ENCODE assay signal across 19 cellular contexts in genomic region chr12:101856030-101856429, GRCh38. TPM values are rescaled to one million over a fixed set of nuclear protein-coding genes. Genes with fewer than 3 reads are reported as not detected.
DNase-seq lines count a peak whose midpoint lies in the region; ATAC-seq, FAIRE-seq and TF ChIP-seq lines count a peak whose summit lies in the region.
"Had no signal": no experiment of that assay in that cellular context is flagged by ENCODE, and none has a peak within 500 bp of the region (broad histone marks: within the 10 kb centered on the region; RNA-seq: fewer than 3 reads in every experiment).

No MANE protein-coding gene starts in this region.

- POLR2A ChIA-PET in HepG2 (lab: Yijun Ruan, JAX) = no interaction called here

- DNase-seq in natural killer cell treated with Interleukin-12 subunit alpha and Interleukin-12 subunit beta and Interleukin-15 and Interleukin-18, amount 100 ng/mL, for 72 hours (ENCODE audit: low spot score) = no peak
- DNase-seq in natural killer cell (no peak), RWPE2 (ENCODE audit: low spot score) (no peak), mesenchymal stem cell (no peak), HepG2 (ENCODE audit: low spot score) (no peak), pons (ENCODE audit: low spot score) (no peak), SJCRH30 (no peak), activated T-cell treated with anti-CD3 and anti-CD28 coated beads for 4 hours (no peak)
- DNase-seq: activated CD4-positive, CD25-positive, alpha-beta regulatory T cell treated with anti-CD3 and anti-CD28 coated beads, Interleukin-2, amount 50 U/mL, for 72 hours; activated naive CD8-positive, alpha-beta T cell treated with anti-CD3 and anti-CD28 coated beads for 36 hours; CD4-positive, CD25-positive, alpha-beta regulatory T cell; hypothalamus; Karpas-422; NCI-H1436; stimulated activated CD4-positive, alpha-beta T cell treated with anti-CD3 and anti-CD28 coated beads, Interleukin-2, amount 100 ng/mL, for 48 hours; T1000 had no signal

- no peak overlapping the region for H2AFZ ChIP-seq in mesenchymal stem cell (ENCODE audit: low read depth, low read length)
- H2AFZ ChIP-seq in HepG2 (ENCODE audit: low read length) = no peak overlapping the region

- ATAC-seq in natural killer cell treated with Interleukin-12 subunit alpha and Interleukin-12 subunit beta and Interleukin-15 and Interleukin-18, amount 100 ng/mL, for 72 hours = no peak
- ATAC-seq in natural killer cell = no peak
- no peak for ATAC-seq in RWPE2 (ENCODE audit: low read depth)
- no peak for ATAC-seq in HepG2
- ATAC-seq: activated T-helper 17 cell treated with anti-CD3 and anti-CD28 coated beads, Interleukin-2, amount 50 U/mL, for 72 hours; Panc1 had no signal

- peaks cover 5% of the 10 kb centered on the region for H3K36me3 Mint-ChIP-seq in natural killer cell treated with Interleukin-12 subunit alpha and Interleukin-12 subunit beta and Interleukin-15 and Interleukin-18, amount 100 ng/mL, for 72 hours
- H3K36me3 Mint-ChIP-seq in natural killer cell = no peaks in the 10 kb centered on the region
- H3K36me3 Mint-ChIP-seq: activated naive CD8-positive, alpha-beta T cell treated with anti-CD3 and anti-CD28 coated beads for 36 hours; CD4-positive, CD25-positive, alpha-beta regulatory T cell had no signal

- H3K23ac ChIP-seq in mesenchymal stem cell (ENCODE audit: low read length in 2 of 2) = no peak overlapping the region

- BruUV-seq in HepG2 (replicated peaks; lab: Mats Ljungman, UMichigan) = no TSS peak

- intact Hi-C loops in natural killer cell (cut with micrococcal nuclease) (no loop called here), HepG2 (cut with micrococcal nuclease; ENCODE audit: unreplicated experiment) (no loop called here)

- H3K9me3 ChIP-seq in RWPE2 (ENCODE audit: severe bottlenecking) (no peaks in the 10 kb centered on the region), mesenchymal stem cell (ENCODE audit: control insufficient read depth, low read length) (no peaks in the 10 kb centered on the region), HepG2 (ENCODE audit: low read length) (no peaks in the 10 kb centered on the region), SJCRH30 (replicated peaks) (no peaks in the 10 kb centered on the region)

- TF ChIP-seq POLR2A in HepG2 (IDR thresholded peaks at IDR 0.05; ENCODE audit: insufficient read depth in 1 of 2, low read depth in 2 of 2, low read length in 2 of 2) = no peak

- no peaks in the 10 kb centered on the region for H3K79me1 ChIP-seq in mesenchymal stem cell (replicated peaks; ENCODE audit: low read length, poor library complexity, severe bottlenecking)

- H2BK12ac ChIP-seq in mesenchymal stem cell (ENCODE audit: low read length in 2 of 2) = peak overlapping the region; percentile 17 to 75

- H3K4ac ChIP-seq in mesenchymal stem cell (ENCODE audit: low read depth in 1 of 2, low read length in 2 of 2) = no peak overlapping the region

- H3K79me2 ChIP-seq in HepG2 (ENCODE audit: insufficient read depth, low read length) = no peaks in the 10 kb centered on the region

- H2BK120ac ChIP-seq in mesenchymal stem cell (ENCODE audit: low read depth, low read length) = no peak overlapping the region

- CTCF ChIA-PET in HepG2 (lab: Yijun Ruan, JAX; ENCODE audit: low intra/inter-chr PET ratio, low total read pairs) = no interaction called here

- H4K20me1 ChIP-seq in HepG2 (ENCODE audit: insufficient read depth, low read length) = no peaks in the 10 kb centered on the region

- FAIRE-seq in HepG2 (lab: Jason Lieb, UNC) = no peak

- H2AK5ac ChIP-seq in mesenchymal stem cell (ENCODE audit: low read length, severe bottlenecking) = peak overlapping the region; percentile 93

- TF ChIP-seq CTCF in natural killer cell (IDR thresholded peaks at IDR 0.05) (no peak), RWPE2 (IDR thresholded peaks at IDR 0.05; ENCODE audit: poor library complexity, severe bottlenecking) (no peak), HepG2 (CRISPR knock-in tag; IDR thresholded peaks at IDR 0.05) (no peak)

- H3K9me3 Mint-ChIP-seq in natural killer cell treated with Interleukin-12 subunit alpha and Interleukin-12 subunit beta and Interleukin-15 and Interleukin-18, amount 100 ng/mL, for 72 hours = no peaks in the 10 kb centered on the region
- H3K9me3 Mint-ChIP-seq in natural killer cell = no peaks in the 10 kb centered on the region
- H3K9me3 Mint-ChIP-seq: activated naive CD8-positive, alpha-beta T cell treated with anti-CD3 and anti-CD28 coated beads for 36 hours; activated T-helper 17 cell treated with anti-CD3 and anti-CD28 coated beads, Interleukin-2, amount 50 U/mL, for 72 hours; CD4-positive, CD25-positive, alpha-beta regulatory T cell had no signal

- H4K91ac ChIP-seq in mesenchymal stem cell (ENCODE audit: low read length) = peak overlapping the region; percentile 86

- H3K4me1 ChIP-seq in RWPE2 (ENCODE audit: insufficient read depth, poor library complexity, severe bottlenecking) = peaks cover 36% of the 10 kb centered on the region
- H3K4me1 ChIP-seq in mesenchymal stem cell (ENCODE audit: control insufficient read depth, insufficient read depth, low read depth, low read length) = peaks cover 7% of the 10 kb centered on the region
- peaks cover 10% of the 10 kb centered on the region for H3K4me1 ChIP-seq in HepG2 (ENCODE audit: insufficient read depth, low read length)
- H3K4me1 ChIP-seq in SJCRH30 = no peaks in the 10 kb centered on the region

- H3K4me1 Mint-ChIP-seq in natural killer cell treated with Interleukin-12 subunit alpha and Interleukin-12 subunit beta and Interleukin-15 and Interleukin-18, amount 100 ng/mL, for 72 hours (ENCODE audit: low read depth in 2 of 2) = peaks cover 39 to 44% of the 10 kb centered on the region in 2 donors
- H3K4me1 Mint-ChIP-seq in natural killer cell = peaks cover 6 to 11% of the 10 kb centered on the region in 2 donors

- in situ Hi-C loops in HepG2 (cut with HindIII; ENCODE audit: extremely low pct_ligation_motif_present, low pct_unique_long_range_greater_than_20kb) = no loop called here

- H3K4me3 ChIP-seq in RWPE2 (ENCODE audit: severe bottlenecking) (no peak overlapping the region), mesenchymal stem cell (ENCODE audit: insufficient read depth in 1 of 2, low read depth in 1 of 2, low read length in 2 of 2) (no peak overlapping the region), HepG2 (replicated peaks in 1 of 3; ENCODE audit: insufficient read depth in 1 of 3, low read depth in 2 of 3, low read length in 3 of 3) (no peak overlapping the region), SJCRH30 (no peak overlapping the region)
- H3K4me3 ChIP-seq: lung had no signal

- no peaks in the 10 kb centered on the region for H3K27me3 Mint-ChIP-seq in natural killer cell treated with Interleukin-12 subunit alpha and Interleukin-12 subunit beta and Interleukin-15 and Interleukin-18, amount 100 ng/mL, for 72 hours
- no peaks in the 10 kb centered on the region for H3K27me3 Mint-ChIP-seq in natural killer cell (ENCODE audit: low read depth in 2 of 2)
- H3K27me3 Mint-ChIP-seq: activated naive CD8-positive, alpha-beta T cell treated with anti-CD3 and anti-CD28 coated beads for 36 hours; activated T-helper 17 cell treated with anti-CD3 and anti-CD28 coated beads, Interleukin-2, amount 50 U/mL, for 72 hours had no signal

- H3K36me3 ChIP-seq in RWPE2 (ENCODE audit: low read depth) (no peaks in the 10 kb centered on the region), mesenchymal stem cell (ENCODE audit: control insufficient read depth in 1 of 2, insufficient read depth in 2 of 2, low read depth in 1 of 2, low read length in 2 of 2) (no peaks in the 10 kb centered on the region), HepG2 (replicated peaks in 1 of 2; ENCODE audit: control insufficient read depth in 1 of 2, insufficient read depth in 2 of 2, low read length in 2 of 2) (no peaks in the 10 kb centered on the region), SJCRH30 (no peaks in the 10 kb centered on the region)

- no peak overlapping the region for H2BK15ac ChIP-seq in mesenchymal stem cell (ENCODE audit: low read depth, poor library complexity, severe bottlenecking)

- TF ChIP-seq RAD21 in HepG2 (CRISPR knock-in tag; IDR thresholded peaks at IDR 0.05) = no peak

- H3K27ac Mint-ChIP-seq in natural killer cell treated with Interleukin-12 subunit alpha and Interleukin-12 subunit beta and Interleukin-15 and Interleukin-18, amount 100 ng/mL, for 72 hours = peak overlapping the region in 1 of 2 donors; percentile 85
- H3K27ac Mint-ChIP-seq in natural killer cell = no peak overlapping the region
- H3K27ac Mint-ChIP-seq: activated naive CD8-positive, alpha-beta T cell treated with anti-CD3 and anti-CD28 coated beads for 36 hours; activated T-helper 17 cell treated with anti-CD3 and anti-CD28 coated beads, Interleukin-2, amount 50 U/mL, for 72 hours had no signal

- peak overlapping the region; percentile 9 for H3K4me3 Mint-ChIP-seq in natural killer cell treated with Interleukin-12 subunit alpha and Interleukin-12 subunit beta and Interleukin-15 and Interleukin-18, amount 100 ng/mL, for 72 hours
- H3K4me3 Mint-ChIP-seq in natural killer cell = no peak overlapping the region
- H3K4me3 Mint-ChIP-seq: activated naive CD8-positive, alpha-beta T cell treated with anti-CD3 and anti-CD28 coated beads for 36 hours; activated T-helper 17 cell treated with anti-CD3 and anti-CD28 coated beads, Interleukin-2, amount 50 U/mL, for 72 hours; CD4-positive, CD25-positive, alpha-beta regulatory T cell had no signal

- H4K8ac ChIP-seq in mesenchymal stem cell (ENCODE audit: low read length) = peak overlapping the region; percentile 91

- no peak overlapping the region for H3K14ac ChIP-seq in mesenchymal stem cell (ENCODE audit: low read length in 2 of 2)

- TF ChIP-seq EP300 in HepG2 (IDR thresholded peaks at IDR 0.05; ENCODE audit: low read depth in 2 of 2, low read length in 2 of 2) (no peak), HepG2 (CRISPR knock-in tag; IDR thresholded peaks at IDR 0.05; ENCODE audit: borderline replicate concordance) (no peak)

- H3K27me3 ChIP-seq in RWPE2 (ENCODE audit: insufficient read depth, poor library complexity, severe bottlenecking) (no peaks in the 10 kb centered on the region), mesenchymal stem cell (ENCODE audit: control insufficient read depth in 1 of 2, insufficient read depth in 1 of 2, low read length in 2 of 2) (no peaks in the 10 kb centered on the region), HepG2 (ENCODE audit: control insufficient read depth in 1 of 2, insufficient read depth in 2 of 2, low read length in 2 of 2) (no peaks in the 10 kb centered on the region), SJCRH30 (no peaks in the 10 kb centered on the region)

- H3K4me2 ChIP-seq in mesenchymal stem cell (ENCODE audit: low read length, poor library complexity, severe bottlenecking) = no peak overlapping the region
- no peak overlapping the region for H3K4me2 ChIP-seq in HepG2 (ENCODE audit: low read depth, low read length)

- H2BK5ac ChIP-seq in mesenchymal stem cell (ENCODE audit: low read depth, low read length, poor library complexity, severe bottlenecking) = no peak overlapping the region

- peak overlapping the region; percentile 58 for H3K9ac ChIP-seq in mesenchymal stem cell (ENCODE audit: low read length)
- no peak overlapping the region for H3K9ac ChIP-seq in HepG2 (ENCODE audit: insufficient read depth, low read depth, low read length)

- WGBS in mesenchymal stem cell = 94% methylated on average over 3 of the region's 3 CpGs
- WGBS in HepG2 (ENCODE audit: low lambda C conversion rate) = 100% methylated on average over 3 of the region's 3 CpGs

- H3K27ac ChIP-seq in RWPE2 (ENCODE audit: poor library complexity, severe bottlenecking) (peak overlapping the region; percentile 43), mesenchymal stem cell (ENCODE audit: low read length, poor library complexity, severe bottlenecking) (peak overlapping the region; percentile 79), HepG2 (ENCODE audit: extremely low read length, insufficient read depth, low read length) (no peak overlapping the region), SJCRH30 (no peak overlapping the region)

- H3K18ac ChIP-seq in mesenchymal stem cell (ENCODE audit: low read depth in 1 of 2, low read length in 2 of 2) = peak overlapping the region; percentile 87 to 94

RNA-seq across cellular contexts. Expression of gene DRAM1, which starts 21.4 kb away (rescaled TPM):
- 10 to 100 TPM; 24.5 to 63.0 TPM for total RNA-seq in natural killer cell treated with Interleukin-12 subunit alpha and Interleukin-12 subunit beta and Interleukin-15 and Interleukin-18, amount 100 ng/mL, for 72 hours
- total RNA-seq in natural killer cell = 10 to 100 TPM in 1 of 3 donors, 1 to 10 TPM in 2; 9.8 to 10.5 (median 10.0) TPM
- polyA plus RNA-seq in mesenchymal stem cell (2013, experiment 1 of 2) = 85.6 TPM
- 87.7 TPM for polyA plus RNA-seq in mesenchymal stem cell (2013, experiment 2 of 2)
- total RNA-seq in HepG2 (2016; rRNA removed; fragmentation: Illumina TruSeq; extraction: Trizol) = 18.1 and 20.9 TPM in 2 replicates
- total RNA-seq in HepG2 (2016; cell fraction: cytosol; rRNA removed; fragmentation: Illumina TruSeq; extraction: Trizol; ENCODE audit: low read depth) = 11.5 and 14.6 TPM in 2 replicates
- 15.8 and 19.6 TPM in 2 replicates for total RNA-seq in HepG2 (2016; cell fraction: insoluble cytoplasmic fraction; rRNA removed; fragmentation: Illumina TruSeq; extraction: Trizol)
- 26.0 and 26.2 TPM in 2 replicates for total RNA-seq in HepG2 (2016; cell fraction: membrane; rRNA removed; fragmentation: Illumina TruSeq; extraction: Trizol)
- 20.6 and 21.4 TPM in 2 replicates for total RNA-seq in HepG2 (2016; cell fraction: nucleus; rRNA removed; fragmentation: Illumina TruSeq; extraction: Trizol)
- 31.2 and 32.6 TPM in 2 replicates for polyA plus RNA-seq in HepG2 (2011; rRNA removed)
- 23.6 and 32.3 TPM in 2 replicates for polyA plus RNA-seq in HepG2 (2011; cell fraction: cytosol; rRNA removed)
- polyA plus RNA-seq in HepG2 (2011; cell fraction: nucleus; rRNA removed) = 11.3 and 11.9 TPM in 2 replicates
- polyA plus RNA-seq in HepG2 (2012) = 20.1 and 41.9 TPM in 2 replicates
- polyA plus RNA-seq in HepG2 (2016; cell fraction: cytosol; fragmentation: Illumina TruSeq; extraction: Trizol; ENCODE audit: low read depth) = 18.7 and 22.4 TPM in 2 replicates
- polyA plus RNA-seq in HepG2 (2016; cell fraction: insoluble cytoplasmic fraction; fragmentation: Illumina TruSeq; extraction: Trizol; ENCODE audit: low read depth) = 19.3 and 21.9 TPM in 2 replicates
- 22.0 and 22.8 TPM in 2 replicates for polyA plus RNA-seq in HepG2 (2016; cell fraction: membrane; fragmentation: Illumina TruSeq; extraction: Trizol; ENCODE audit: low read depth)
- polyA plus RNA-seq in HepG2 (2016; cell fraction: nucleus; fragmentation: Illumina TruSeq; extraction: Trizol; ENCODE audit: insufficient read depth, low read depth) = 32.2 and 34.3 TPM in 2 replicates
- 30.9 and 36.6 TPM in 2 replicates for polyA minus RNA-seq in HepG2 (2011; rRNA and poly(A)+ RNA removed; ENCODE audit: low replicate concordance)
- polyA minus RNA-seq in HepG2 (2011; cell fraction: cytosol; rRNA and poly(A)+ RNA removed) = 22.9 and 27.9 TPM in 2 replicates
- 34.3 and 35.8 TPM in 2 replicates for polyA minus RNA-seq in HepG2 (2011; cell fraction: nucleus; rRNA and poly(A)+ RNA removed)
- 0.08 and 0.12 TPM in 2 replicates for total RNA-seq in SJCRH30 (2014; rRNA removed; shearing (Covaris generic))

RNA-seq across cellular contexts. Expression of gene GNPTAB, which starts 25.3 kb away (rescaled TPM):
- 100 to 1,000 TPM; 139 to 186 TPM for total RNA-seq in natural killer cell treated with Interleukin-12 subunit alpha and Interleukin-12 subunit beta and Interleukin-15 and Interleukin-18, amount 100 ng/mL, for 72 hours
- total RNA-seq in natural killer cell (100 to 1,000 TPM; 260 to 285 (median 262) TPM), HepG2 (2016; rRNA removed; fragmentation: Illumina TruSeq; extraction: Trizol) (19.4 and 23.0 TPM in 2 replicates)
- 38.0 TPM for polyA plus RNA-seq in mesenchymal stem cell (2013, experiment 1 of 2)
- polyA plus RNA-seq in mesenchymal stem cell (2013, experiment 2 of 2) = 39.2 TPM
- 12.6 and 12.8 TPM in 2 replicates for total RNA-seq in HepG2 (2016; cell fraction: cytosol; rRNA removed; fragmentation: Illumina TruSeq; extraction: Trizol; ENCODE audit: low read depth)
- 20.1 and 20.3 TPM in 2 replicates for total RNA-seq in HepG2 (2016; cell fraction: insoluble cytoplasmic fraction; rRNA removed; fragmentation: Illumina TruSeq; extraction: Trizol)
- 21.4 and 29.8 TPM in 2 replicates for total RNA-seq in HepG2 (2016; cell fraction: membrane; rRNA removed; fragmentation: Illumina TruSeq; extraction: Trizol)
- total RNA-seq in HepG2 (2016; cell fraction: nucleus; rRNA removed; fragmentation: Illumina TruSeq; extraction: Trizol) = 19.1 and 24.0 TPM in 2 replicates
- polyA plus RNA-seq in HepG2 (2011; rRNA removed) = 10.4 and 13.6 TPM in 2 replicates
- polyA plus RNA-seq in HepG2 (2011; cell fraction: cytosol; rRNA removed) = 7.1 and 11.0 TPM in 2 replicates
- 6.4 and 7.0 TPM in 2 replicates for polyA plus RNA-seq in HepG2 (2011; cell fraction: nucleus; rRNA removed)
- 12.2 and 13.2 TPM in 2 replicates for polyA plus RNA-seq in HepG2 (2012)
- polyA plus RNA-seq in HepG2 (2016; cell fraction: cytosol; fragmentation: Illumina TruSeq; extraction: Trizol; ENCODE audit: low read depth) = 15.5 and 16.7 TPM in 2 replicates
- polyA plus RNA-seq in HepG2 (2016; cell fraction: insoluble cytoplasmic fraction; fragmentation: Illumina TruSeq; extraction: Trizol; ENCODE audit: low read depth) = 15.6 and 15.9 TPM in 2 replicates
- 18.2 and 19.1 TPM in 2 replicates for polyA plus RNA-seq in HepG2 (2016; cell fraction: membrane; fragmentation: Illumina TruSeq; extraction: Trizol; ENCODE audit: low read depth)
- 19.0 and 19.8 TPM in 2 replicates for polyA plus RNA-seq in HepG2 (2016; cell fraction: nucleus; fragmentation: Illumina TruSeq; extraction: Trizol; ENCODE audit: insufficient read depth, low read depth)
- 16.1 and 37.9 TPM in 2 replicates for polyA minus RNA-seq in HepG2 (2011; rRNA and poly(A)+ RNA removed; ENCODE audit: low replicate concordance)
- polyA minus RNA-seq in HepG2 (2011; cell fraction: cytosol; rRNA and poly(A)+ RNA removed) = 9.1 and 14.1 TPM in 2 replicates
- polyA minus RNA-seq in HepG2 (2011; cell fraction: nucleus; rRNA and poly(A)+ RNA removed) = 20.2 and 20.3 TPM in 2 replicates
- total RNA-seq in SJCRH30 (2014; rRNA removed; shearing (Covaris generic)) = 8.3 and 11.6 TPM in 2 replicates

Comparison
In these comparisons a context has a peak if more than half of its experiments do, and no peak if none do; other contexts are left out.
1. H3K27ac ChIP-seq: peak in RWPE2 (single experiment) and mesenchymal stem cell (single experiment); none in HepG2 (single experiment) and SJCRH30 (single experiment).